14 cellular contexts compared by ENCODE assay signal in the genomic region with DNA sequence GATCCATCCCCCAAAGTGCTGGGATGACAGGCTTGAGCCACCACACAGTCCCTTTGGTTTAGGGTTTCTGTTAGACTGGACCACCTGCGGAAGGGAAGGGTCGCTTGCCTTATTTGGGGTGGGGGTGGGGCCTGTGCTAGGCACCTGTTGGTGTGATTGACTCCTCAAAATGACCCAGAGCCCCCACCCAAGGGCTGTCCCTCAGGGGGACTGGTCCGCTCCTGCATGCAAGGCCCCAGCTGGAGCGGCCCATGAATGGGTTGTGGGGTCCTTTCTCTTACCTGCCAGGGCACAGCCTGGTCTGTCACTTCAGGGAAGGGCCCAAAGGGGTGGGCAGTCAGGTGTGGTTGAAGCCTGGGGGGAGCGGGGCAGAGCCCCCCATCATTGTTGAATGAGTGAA. TPM values are rescaled to one million over a fixed set of nuclear protein-coding genes. Genes with fewer than 3 reads are reported as not detected.
DNase-seq lines count a peak whose midpoint lies in the region; ATAC-seq, FAIRE-seq and TF ChIP-seq lines count a peak whose summit lies in the region.
"Had no signal": no experiment of that assay in that cellular context is flagged by ENCODE, and none has a peak within 500 bp of the region (broad histone marks: within the 10 kb centered on the region; RNA-seq: fewer than 3 reads in every experiment).

No MANE protein-coding gene starts in this region.

- H3K27me3 ChIP-seq in H7 (ENCODE audit: control insufficient read depth, insufficient read depth, low read length), result no peaks in the 10 kb centered on the region

- ATAC-seq in activated naive CD8-positive, alpha-beta T cell treated with anti-CD3 and anti-CD28 coated beads, Interleukin-2, amount 10 ng/mL, durations not matched to agents 7 days and 5 days (ENCODE audit: low read depth), result no peak
- ATAC-seq in HG03039 (IDR thresholded peaks at IDR 0.05; ENCODE audit: unreplicated experiment), result no peak
- ATAC-seq: GM12878 had no signal

- H3K4me3 ChIP-seq in H7 (ENCODE audit: insufficient read depth, low read depth, low read length), result no peak overlapping the region
- H3K4me3 ChIP-seq: coronary artery, GM12878 had no signal

- no peaks in the 10 kb centered on the region for H3K9me3 Mint-ChIP-seq in T-helper 1 cell treated with Interleukin-12 subunit alpha and Interleukin-12 subunit beta and Interleukin-4 antibody, amounts not matched to agents 30 μg/mL and 1 μg/mL, for 36 hours
- no peaks in the 10 kb centered on the region for H3K9me3 Mint-ChIP-seq in activated naive CD8-positive, alpha-beta T cell treated with anti-CD3 and anti-CD28 coated beads, Interleukin-2, amount 10 ng/mL, durations not matched to agents 7 days and 5 days
- no peaks in the 10 kb centered on the region for H3K9me3 Mint-ChIP-seq in nephron
- H3K9me3 Mint-ChIP-seq: activated B cell treated with CpG ODN at 0.5 μM for 24 hours had no signal

- peaks cover 5% of the 10 kb centered on the region for H3K36me3 ChIP-seq in H7 (replicated peaks; ENCODE audit: control insufficient read depth, insufficient read depth, low read length)

- POLR2A ChIA-PET in activated naive CD8-positive, alpha-beta T cell treated with anti-CD3 and anti-CD28 coated beads, Interleukin-2, amount 10 ng/mL, durations not matched to agents 7 days and 5 days (lab: Charles Lee), result interaction anchor here (0.7 to 1.1 kb wide), 2 partner anchors 11 to 1872 kb away, joined by 3 to 4 read pairs; a partner anchor contains a TSS

- H3K27ac Mint-ChIP-seq in T-helper 1 cell treated with Interleukin-12 subunit alpha and Interleukin-12 subunit beta and Interleukin-4 antibody, amounts not matched to agents 30 μg/mL and 1 μg/mL, for 36 hours, result peak overlapping the region; percentile 96
- peak overlapping the region; percentile 96 for H3K27ac Mint-ChIP-seq in activated naive CD8-positive, alpha-beta T cell treated with anti-CD3 and anti-CD28 coated beads, Interleukin-2, amount 10 ng/mL, durations not matched to agents 7 days and 5 days
- H3K27ac Mint-ChIP-seq in nephron, result peak overlapping the region in 2 of 3 experiments; percentile 45 to 74
- H3K27ac Mint-ChIP-seq: activated B cell treated with CpG ODN at 0.5 μM for 24 hours had no signal

- intact Hi-C loops in head of caudate nucleus (cut with DNase I), result no loop called here

- H3K27me3 Mint-ChIP-seq in T-helper 1 cell treated with Interleukin-12 subunit alpha and Interleukin-12 subunit beta and Interleukin-4 antibody, amounts not matched to agents 30 μg/mL and 1 μg/mL, for 36 hours (ENCODE audit: low read depth), result no peaks in the 10 kb centered on the region
- no peaks in the 10 kb centered on the region for H3K27me3 Mint-ChIP-seq in activated naive CD8-positive, alpha-beta T cell treated with anti-CD3 and anti-CD28 coated beads, Interleukin-2, amount 10 ng/mL, durations not matched to agents 7 days and 5 days
- H3K27me3 Mint-ChIP-seq in nephron (ENCODE audit: low read depth), result peaks cover 7% of the 10 kb centered on the region
- H3K27me3 Mint-ChIP-seq: activated B cell treated with CpG ODN at 0.5 μM for 24 hours had no signal

- TF ChIP-seq POLR2A in GM12891 (IDR thresholded peaks at IDR 0.05; ENCODE audit: low read depth, low read length), result no peak

- TF ChIP-seq CTCF in nephron (IDR thresholded peaks at IDR 0.05; ENCODE audit: unreplicated experiment in 3 of 3), result no peak

- H3K4me1 Mint-ChIP-seq in T-helper 1 cell treated with Interleukin-12 subunit alpha and Interleukin-12 subunit beta and Interleukin-4 antibody, amounts not matched to agents 30 μg/mL and 1 μg/mL, for 36 hours (ENCODE audit: low read depth), result peaks cover 48% of the 10 kb centered on the region
- H3K4me1 Mint-ChIP-seq in activated naive CD8-positive, alpha-beta T cell treated with anti-CD3 and anti-CD28 coated beads, Interleukin-2, amount 10 ng/mL, durations not matched to agents 7 days and 5 days, result peaks cover 49% of the 10 kb centered on the region
- H3K4me1 Mint-ChIP-seq in nephron, result peaks cover 20% of the 10 kb centered on the region

- no peak for FAIRE-seq in GM12891 (lab: Jason Lieb, UNC)
- FAIRE-seq: GM12878 had no signal

- H3K36me3 Mint-ChIP-seq in T-helper 1 cell treated with Interleukin-12 subunit alpha and Interleukin-12 subunit beta and Interleukin-4 antibody, amounts not matched to agents 30 μg/mL and 1 μg/mL, for 36 hours (ENCODE audit: low read depth), result peaks cover 23% of the 10 kb centered on the region
- peaks cover 11% of the 10 kb centered on the region for H3K36me3 Mint-ChIP-seq in activated naive CD8-positive, alpha-beta T cell treated with anti-CD3 and anti-CD28 coated beads, Interleukin-2, amount 10 ng/mL, durations not matched to agents 7 days and 5 days
- peaks cover 17% of the 10 kb centered on the region for H3K36me3 Mint-ChIP-seq in nephron (ENCODE audit: low read depth)

- H3K4me3 Mint-ChIP-seq in T-helper 1 cell treated with Interleukin-12 subunit alpha and Interleukin-12 subunit beta and Interleukin-4 antibody, amounts not matched to agents 30 μg/mL and 1 μg/mL, for 36 hours, result peak overlapping the region; percentile 83
- peak overlapping the region; percentile 86 for H3K4me3 Mint-ChIP-seq in activated naive CD8-positive, alpha-beta T cell treated with anti-CD3 and anti-CD28 coated beads, Interleukin-2, amount 10 ng/mL, durations not matched to agents 7 days and 5 days
- peak overlapping the region; percentile 88 to 90 (median 89) for H3K4me3 Mint-ChIP-seq in nephron

- DNase-seq in T-helper 1 cell (no peak), H7 (peak; percentile 56), head of caudate nucleus (no peak), GM12891 (ENCODE audit: insufficient read length, low spot score) (no peak)
- DNase-seq in activated naive CD8-positive, alpha-beta T cell treated with anti-CD3 and anti-CD28 coated beads, Interleukin-2, amount 10 ng/mL, durations not matched to agents 7 days and 5 days, result no peak
- DNase-seq: activated B cell treated with CpG ODN at 0.5 μM for 24 hours; aorta; NCI-H774; stimulated activated CD4-positive, alpha-beta T cell treated with anti-CD3 and anti-CD28 coated beads, Interleukin-15, amount 100 ng/mL, for 24 hours had no signal

TF ChIP-seq in GM12891, 5 proteins besides CTCF, POLR2A, EP300 and RAD21:
- TF ChIP-seq PAX5 (IDR thresholded peaks at IDR 0.05; ENCODE audit: insufficient read depth, low read length, severe bottlenecking), result no peak
- TF ChIP-seq SPI1 (IDR thresholded peaks at IDR 0.05; ENCODE audit: low read depth, low read length), result no peak
- no peak for TF ChIP-seq POU2F2 (IDR thresholded peaks at IDR 0.05; ENCODE audit: low read depth, low read length)
- no peak for TF ChIP-seq TAF1 (IDR thresholded peaks at IDR 0.05; ENCODE audit: low read depth, low read length)
- TF ChIP-seq POLR2AphosphoS5 (IDR thresholded peaks at IDR 0.05; ENCODE audit: low read depth, low read length), result no peak

RNA-seq across cellular contexts. Expression of a gene that starts 1.8 kb away (rescaled TPM):
- total RNA-seq in H7 (2014; rRNA removed; shearing (Covaris generic)), result 28.5 and 29.6 TPM in 2 replicates
- total RNA-seq in activated naive CD8-positive, alpha-beta T cell treated with anti-CD3 and anti-CD28 coated beads, Interleukin-2, amount 10 ng/mL, durations not matched to agents 7 days and 5 days, result 10 to 100 TPM; 59.5 to 60.2 TPM
- polyA plus RNA-seq in GM12891 (2012; ENCODE audit: low read depth, missing spikeins), result 46.0 TPM

RNA-seq across cellular contexts. Expression of a gene that starts 11.4 kb away (rescaled TPM):
- 43.5 and 45.7 TPM in 2 replicates for total RNA-seq in H7 (2014; rRNA removed; shearing (Covaris generic))
- total RNA-seq in activated naive CD8-positive, alpha-beta T cell treated with anti-CD3 and anti-CD28 coated beads, Interleukin-2, amount 10 ng/mL, durations not matched to agents 7 days and 5 days, result 10 to 100 TPM; 28.1 to 28.6 TPM
- polyA plus RNA-seq in GM12891 (2012; ENCODE audit: low read depth, missing spikeins), result 26.4 TPM

RNA-seq across cellular contexts. Expression of a gene that starts 59.0 kb away (rescaled TPM):
- 64.3 and 68.7 TPM in 2 replicates for total RNA-seq in H7 (2014; rRNA removed; shearing (Covaris generic))
- total RNA-seq in activated naive CD8-positive, alpha-beta T cell treated with anti-CD3 and anti-CD28 coated beads, Interleukin-2, amount 10 ng/mL, durations not matched to agents 7 days and 5 days, result 100 to 1,000 TPM in 1 of 2 experiments, 10 to 100 TPM in 1; 96.9 to 101 TPM
- polyA plus RNA-seq in GM12891 (2012; ENCODE audit: low read depth, missing spikeins), result 49.5 TPM
